Comparison of ENCODE assay signal across 14 cellular contexts in the genomic region with DNA sequence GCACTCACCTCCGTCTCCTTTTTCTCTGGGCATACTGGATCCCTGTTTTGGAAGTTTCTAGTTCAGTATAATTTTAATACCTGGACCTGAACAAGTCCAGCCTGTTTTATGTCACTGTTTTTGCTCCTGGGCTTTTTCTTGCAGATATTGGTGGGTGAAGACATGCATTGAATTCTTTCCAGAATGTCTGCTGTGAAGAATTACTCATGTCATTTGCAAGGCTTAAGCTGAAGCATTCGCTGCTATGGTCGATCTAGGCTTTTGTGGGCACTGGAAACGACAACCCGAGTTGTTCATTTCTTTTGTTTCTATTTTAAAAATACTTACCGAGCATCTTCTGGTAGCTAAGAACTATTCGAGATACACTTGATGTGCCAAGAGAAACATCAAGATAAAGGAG. TPM values are rescaled to one million over a fixed set of nuclear protein-coding genes. Genes with fewer than 3 reads are reported as not detected.
A peak's percentile ranks its signal among the peaks of the same experiment; 100 is the strongest.
DNase-seq lines count a peak whose midpoint lies in the region; ATAC-seq, FAIRE-seq and TF ChIP-seq lines count a peak whose summit lies in the region.
"Had no signal": no experiment of that assay in that cellular context is flagged by ENCODE, and none has a peak within 500 bp of the region (broad histone marks: within the 10 kb centered on the region; RNA-seq: fewer than 3 reads in every experiment).

No MANE protein-coding gene starts in this region.

- H3K27me3 ChIP-seq in bronchial epithelial cell (ENCODE audit: control insufficient read depth, insufficient read depth, low read length) = no peaks in the 10 kb centered on the region
- H3K27me3 ChIP-seq in muscle layer of colon (ENCODE audit: control insufficient read depth in 1 of 2, insufficient read depth in 2 of 2, low read length in 2 of 2) = no peaks in the 10 kb centered on the region
- H3K27me3 ChIP-seq in MG63 = no peaks in the 10 kb centered on the region
- H3K27me3 ChIP-seq: SJSA1 had no signal

- H3K9me3 ChIP-seq in muscle layer of colon (ENCODE audit: low read length) (no peaks in the 10 kb centered on the region), MG63 (no peaks in the 10 kb centered on the region)
- H3K9me3 ChIP-seq: SJSA1 had no signal

- H3K36me3 ChIP-seq in bronchial epithelial cell (ENCODE audit: control insufficient read depth, insufficient read depth, low read length) (peaks cover 2% of the 10 kb centered on the region), muscle layer of colon (ENCODE audit: insufficient read depth, low read length) (no peaks in the 10 kb centered on the region), MG63 (no peaks in the 10 kb centered on the region)

- no peak overlapping the region for H3K9ac ChIP-seq in muscle layer of colon (ENCODE audit: low read length)

- no peak for TF ChIP-seq CTCF in bronchial epithelial cell (IDR thresholded peaks at IDR 0.05; ENCODE audit: insufficient read depth, low read length, severe bottlenecking)

- no peak for FAIRE-seq in bronchial epithelial cell (lab: Jason Lieb, UNC)
- FAIRE-seq: TTC549, urothelium cell line had no signal

- ATAC-seq in left ventricle myocardium superior (peak; percentile 22), Right ventricle myocardium inferior (no peak), HG02623 (IDR thresholded peaks at IDR 0.05; ENCODE audit: unreplicated experiment) (no peak)

- no peak overlapping the region for H3K4me3 ChIP-seq in bronchial epithelial cell (ENCODE audit: low read depth, low read length)
- peak overlapping the region in 1 of 2 donors; percentile 11 for H3K4me3 ChIP-seq in muscle layer of colon (ENCODE audit: low read depth in 1 of 2, low read length in 2 of 2)
- H3K4me3 ChIP-seq in MG63 = no peak overlapping the region
- H3K4me3 ChIP-seq: SJSA1 had no signal

- H3K4me1 ChIP-seq in muscle layer of colon (ENCODE audit: insufficient read depth, low read length) = peaks cover 60% of the 10 kb centered on the region

- intact Hi-C loops in left ventricle myocardium superior (cut with micrococcal nuclease) = no loop called here
- intact Hi-C loops in Right ventricle myocardium inferior (cut with DNase I) = no loop called here

- H3K27ac ChIP-seq in muscle layer of colon (ENCODE audit: low read depth, low read length) = peak overlapping the region; percentile 58
- H3K27ac ChIP-seq: SJSA1 had no signal

- DNase-seq in left ventricle myocardium superior = no peak
- no peak for DNase-seq in Right ventricle myocardium inferior (ENCODE audit: missing footprints)
- DNase-seq in bronchial epithelial cell (ENCODE audit: low read depth) = peak; percentile 28
- no peak for DNase-seq in MG63
- DNase-seq in Ammon's horn (ENCODE audit: low spot score) = no peak
- DNase-seq in mucosa of gallbladder (ENCODE audit: low spot score) = no peak
- DNase-seq: anterior cingulate cortex; effector memory CD4-positive, alpha-beta T cell; NCI-H1105 had no signal

RNA-seq across cellular contexts. Expression of a gene that starts 36.7 kb away (rescaled TPM):
- 13.5 TPM for total RNA-seq in left ventricle myocardium superior
- 12.4 TPM for total RNA-seq in Right ventricle myocardium inferior
- total RNA-seq in bronchial epithelial cell = 1.1 and 1.2 TPM in 2 replicates
- total RNA-seq in MG63 (2014; rRNA removed; shearing (Covaris generic); ENCODE audit: low replicate concordance) = 0.89 TPM in 1 of 2 replicates, not detected in the other
- total RNA-seq in mucosa of gallbladder = 35.3 TPM
